In genomic region chr13:30995331-30995730, GRCh38 we compare ENCODE assay signal across 10 cellular contexts.
"Had no signal": no experiment of that assay in that cellular context is flagged by ENCODE, and none has a peak within 500 bp of the region (broad histone marks: within the 10 kb centered on the region; RNA-seq: fewer than 3 reads in every experiment).

No MANE protein-coding gene starts in this region.

- H3K36me3 ChIP-seq: HAP-1 had no signal

- H3K4me2 ChIP-seq: GM23338 had no signal

- H3K27ac ChIP-seq: GM23248 had no signal

- H3K9ac ChIP-seq: GM23248 had no signal

- H3K4me3 ChIP-seq: GM23248, GM23338, HAP-1 had no signal

- H3K9me3 ChIP-seq: HAP-1 had no signal

- FAIRE-seq: H54 had no signal

- DNase-seq: GM23248, GOT3, H7, H9, HCEC 1CT, HFFc6 had no signal

- H2AFZ ChIP-seq: GM23248, GM23338 had no signal

- ATAC-seq: GM23338, HCT116 had no signal

- H3K4me1 ChIP-seq: HAP-1 had no signal
